ENCODE assay signal across 1 cellular context in the genomic region with DNA sequence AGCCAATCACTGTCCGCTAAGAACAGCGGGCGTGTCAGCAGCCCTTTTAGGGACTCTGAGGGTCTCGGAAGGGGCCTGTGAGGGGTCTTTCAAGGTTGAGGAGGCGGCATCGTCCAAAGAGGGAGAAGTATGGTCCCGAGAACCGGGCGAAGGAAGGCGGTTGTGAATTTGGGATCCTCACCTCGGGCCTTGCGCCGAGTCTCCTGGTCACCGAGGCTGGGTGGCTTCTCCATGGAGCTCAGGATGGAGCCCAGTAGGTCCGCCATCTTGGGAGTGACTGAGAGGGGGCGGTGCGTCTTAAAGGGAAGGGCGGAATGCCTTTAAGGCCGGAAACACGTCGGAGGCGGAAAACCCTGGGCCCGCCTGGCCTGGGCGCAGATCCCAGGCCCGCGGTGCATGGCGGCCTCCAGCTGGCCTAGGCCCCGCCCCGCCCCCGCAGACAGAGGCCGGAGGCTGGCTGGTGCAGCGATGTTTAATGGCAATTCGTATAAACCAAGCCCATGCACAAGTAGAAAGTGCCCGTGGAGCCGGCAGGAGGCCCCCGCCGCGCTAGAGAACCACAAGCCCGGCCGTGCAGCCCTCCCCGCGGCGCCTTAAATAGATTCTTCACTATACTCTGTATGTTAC.
A peak's percentile ranks its signal among the peaks of the same experiment; 100 is the strongest.
TF ChIP-seq lines count a peak whose summit lies in the region.

SPAG7 (minus strand) TSS at position 279 of the 627 bp plus-strand sequence; CDS start at position 266, 13 bp downstream.

TF ChIP-seq in K562, 482 proteins besides CTCF, POLR2A, EP300 and RAD21 (continued from another document and continues in another):
- TF ChIP-seq, protein P1, sequence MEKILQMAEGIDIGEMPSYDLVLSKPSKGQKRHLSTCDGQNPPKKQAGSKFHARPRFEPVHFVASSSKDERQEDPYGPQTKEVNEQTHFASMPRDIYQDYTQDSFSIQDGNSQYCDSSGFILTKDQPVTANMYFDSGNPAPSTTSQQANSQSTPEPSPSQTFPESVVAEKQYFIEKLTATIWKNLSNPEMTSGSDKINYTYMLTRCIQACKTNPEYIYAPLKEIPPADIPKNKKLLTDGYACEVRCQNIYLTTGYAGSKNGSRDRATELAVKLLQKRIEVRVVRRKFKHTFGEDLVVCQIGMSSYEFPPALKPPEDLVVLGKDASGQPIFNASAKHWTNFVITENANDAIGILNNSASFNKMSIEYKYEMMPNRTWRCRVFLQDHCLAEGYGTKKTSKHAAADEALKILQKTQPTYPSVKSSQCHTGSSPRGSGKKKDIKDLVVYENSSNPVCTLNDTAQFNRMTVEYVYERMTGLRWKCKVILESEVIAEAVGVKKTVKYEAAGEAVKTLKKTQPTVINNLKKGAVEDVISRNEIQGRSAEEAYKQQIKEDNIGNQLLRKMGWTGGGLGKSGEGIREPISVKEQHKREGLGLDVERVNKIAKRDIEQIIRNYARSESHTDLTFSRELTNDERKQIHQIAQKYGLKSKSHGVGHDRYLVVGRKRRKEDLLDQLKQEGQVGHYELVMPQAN (IDR thresholded peaks at IDR 0.05; ENCODE audit: borderline replicate concordance), result peak; percentile 24; the same call in 1 of the 2 replicates
- TF ChIP-seq ZBTB12 (CRISPR knock-in tag; IDR thresholded peaks at IDR 0.05) (no peak), PREB (CRISPR knock-in tag; IDR thresholded peaks at IDR 0.05) (no peak), POLR2H (tag; IDR thresholded peaks at IDR 0.05; ENCODE audit: low read depth) (peak; percentile 75), HNRNPH1 (optimal IDR thresholded peaks at IDR 0.05; ENCODE audit: low read depth, low read length) (no peak), CBFA2T2 (conservative IDR thresholded peaks at IDR 0.05) (no peak), POLR2AphosphoS2 (IDR thresholded peaks at IDR 0.05; ENCODE audit: low read length) (peak; percentile 95), ZBTB43 (CRISPR knock-in tag; IDR thresholded peaks at IDR 0.05) (no peak), KAT8 (IDR thresholded peaks at IDR 0.05; ENCODE audit: low read depth) (no peak), EWSR1 (IDR thresholded peaks at IDR 0.05; ENCODE audit: borderline replicate concordance, low read depth, partially characterized antibody) (no peak), DIDO1 (tag; IDR thresholded peaks at IDR 0.05; ENCODE audit: low read depth) (no peak), CAMTA2 (CRISPR knock-in tag; conservative IDR thresholded peaks at IDR 0.05) (no peak), NR1H2 (CRISPR knock-in tag; IDR thresholded peaks at IDR 0.05) (no peak), KDM4B (IDR thresholded peaks at IDR 0.05; ENCODE audit: borderline replicate concordance in 2 of 2, low read depth in 1 of 2) (no peak), BRCA1 (IDR thresholded peaks at IDR 0.05) (no peak), BRCA1 (CRISPR knock-in tag; IDR thresholded peaks at IDR 0.05) (no peak), MCM3 (IDR thresholded peaks at IDR 0.05) (no peak), HMG20B (CRISPR knock-in tag; IDR thresholded peaks at IDR 0.05) (no peak), PURB (CRISPR knock-in tag; IDR thresholded peaks at IDR 0.05; ENCODE audit: low read depth) (no peak), HOMEZ (CRISPR knock-in tag; IDR thresholded peaks at IDR 0.05) (no peak), ZNF639 (CRISPR knock-in tag; conservative IDR thresholded peaks at IDR 0.05 in 1 of 2, IDR thresholded peaks at IDR 0.05 in 1 of 2) (no peak), CSDE1 (IDR thresholded peaks at IDR 0.05) (no peak), SMAD4 (CRISPR knock-in tag; conservative IDR thresholded peaks at IDR 0.05) (peak; percentile 75), DACH1 (IDR thresholded peaks at IDR 0.05; ENCODE audit: partially characterized antibody) (peak; percentile 84), ZC3H4 (CRISPR knock-in tag; IDR thresholded peaks at IDR 0.05; ENCODE audit: borderline replicate concordance) (no peak), ZNF146 (CRISPR knock-in tag; IDR thresholded peaks at IDR 0.05; ENCODE audit: unreplicated experiment) (no peak), ZC3H11A (IDR thresholded peaks at IDR 0.05; ENCODE audit: low read depth, low read length) (no peak), CHD1 (IDR thresholded peaks at IDR 0.05; ENCODE audit: low read length) (peak; percentile 17), TCF15 (CRISPR knock-in tag; IDR thresholded peaks at IDR 0.05) (no peak), TSC22D4 (tag; IDR thresholded peaks at IDR 0.05) (no peak), SMAD1 (IDR thresholded peaks at IDR 0.05; ENCODE audit: low read depth, low read length, partially characterized antibody) (peak; percentile 44), U2AF2 (optimal IDR thresholded peaks at IDR 0.05; ENCODE audit: low read depth, low read length) (no peak), NCOA4 (IDR thresholded peaks at IDR 0.05; ENCODE audit: partially characterized antibody) (no peak), SUPT5H (IDR thresholded peaks at IDR 0.05) (peak; percentile 55)
- TF ChIP-seq, protein P2, sequence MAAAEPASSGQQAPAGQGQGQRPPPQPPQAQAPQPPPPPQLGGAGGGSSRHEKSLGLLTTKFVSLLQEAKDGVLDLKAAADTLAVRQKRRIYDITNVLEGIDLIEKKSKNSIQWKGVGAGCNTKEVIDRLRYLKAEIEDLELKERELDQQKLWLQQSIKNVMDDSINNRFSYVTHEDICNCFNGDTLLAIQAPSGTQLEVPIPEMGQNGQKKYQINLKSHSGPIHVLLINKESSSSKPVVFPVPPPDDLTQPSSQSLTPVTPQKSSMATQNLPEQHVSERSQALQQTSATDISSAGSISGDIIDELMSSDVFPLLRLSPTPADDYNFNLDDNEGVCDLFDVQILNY (CRISPR knock-in tag; IDR thresholded peaks at IDR 0.05), result no peak
- TF ChIP-seq, protein P3, sequence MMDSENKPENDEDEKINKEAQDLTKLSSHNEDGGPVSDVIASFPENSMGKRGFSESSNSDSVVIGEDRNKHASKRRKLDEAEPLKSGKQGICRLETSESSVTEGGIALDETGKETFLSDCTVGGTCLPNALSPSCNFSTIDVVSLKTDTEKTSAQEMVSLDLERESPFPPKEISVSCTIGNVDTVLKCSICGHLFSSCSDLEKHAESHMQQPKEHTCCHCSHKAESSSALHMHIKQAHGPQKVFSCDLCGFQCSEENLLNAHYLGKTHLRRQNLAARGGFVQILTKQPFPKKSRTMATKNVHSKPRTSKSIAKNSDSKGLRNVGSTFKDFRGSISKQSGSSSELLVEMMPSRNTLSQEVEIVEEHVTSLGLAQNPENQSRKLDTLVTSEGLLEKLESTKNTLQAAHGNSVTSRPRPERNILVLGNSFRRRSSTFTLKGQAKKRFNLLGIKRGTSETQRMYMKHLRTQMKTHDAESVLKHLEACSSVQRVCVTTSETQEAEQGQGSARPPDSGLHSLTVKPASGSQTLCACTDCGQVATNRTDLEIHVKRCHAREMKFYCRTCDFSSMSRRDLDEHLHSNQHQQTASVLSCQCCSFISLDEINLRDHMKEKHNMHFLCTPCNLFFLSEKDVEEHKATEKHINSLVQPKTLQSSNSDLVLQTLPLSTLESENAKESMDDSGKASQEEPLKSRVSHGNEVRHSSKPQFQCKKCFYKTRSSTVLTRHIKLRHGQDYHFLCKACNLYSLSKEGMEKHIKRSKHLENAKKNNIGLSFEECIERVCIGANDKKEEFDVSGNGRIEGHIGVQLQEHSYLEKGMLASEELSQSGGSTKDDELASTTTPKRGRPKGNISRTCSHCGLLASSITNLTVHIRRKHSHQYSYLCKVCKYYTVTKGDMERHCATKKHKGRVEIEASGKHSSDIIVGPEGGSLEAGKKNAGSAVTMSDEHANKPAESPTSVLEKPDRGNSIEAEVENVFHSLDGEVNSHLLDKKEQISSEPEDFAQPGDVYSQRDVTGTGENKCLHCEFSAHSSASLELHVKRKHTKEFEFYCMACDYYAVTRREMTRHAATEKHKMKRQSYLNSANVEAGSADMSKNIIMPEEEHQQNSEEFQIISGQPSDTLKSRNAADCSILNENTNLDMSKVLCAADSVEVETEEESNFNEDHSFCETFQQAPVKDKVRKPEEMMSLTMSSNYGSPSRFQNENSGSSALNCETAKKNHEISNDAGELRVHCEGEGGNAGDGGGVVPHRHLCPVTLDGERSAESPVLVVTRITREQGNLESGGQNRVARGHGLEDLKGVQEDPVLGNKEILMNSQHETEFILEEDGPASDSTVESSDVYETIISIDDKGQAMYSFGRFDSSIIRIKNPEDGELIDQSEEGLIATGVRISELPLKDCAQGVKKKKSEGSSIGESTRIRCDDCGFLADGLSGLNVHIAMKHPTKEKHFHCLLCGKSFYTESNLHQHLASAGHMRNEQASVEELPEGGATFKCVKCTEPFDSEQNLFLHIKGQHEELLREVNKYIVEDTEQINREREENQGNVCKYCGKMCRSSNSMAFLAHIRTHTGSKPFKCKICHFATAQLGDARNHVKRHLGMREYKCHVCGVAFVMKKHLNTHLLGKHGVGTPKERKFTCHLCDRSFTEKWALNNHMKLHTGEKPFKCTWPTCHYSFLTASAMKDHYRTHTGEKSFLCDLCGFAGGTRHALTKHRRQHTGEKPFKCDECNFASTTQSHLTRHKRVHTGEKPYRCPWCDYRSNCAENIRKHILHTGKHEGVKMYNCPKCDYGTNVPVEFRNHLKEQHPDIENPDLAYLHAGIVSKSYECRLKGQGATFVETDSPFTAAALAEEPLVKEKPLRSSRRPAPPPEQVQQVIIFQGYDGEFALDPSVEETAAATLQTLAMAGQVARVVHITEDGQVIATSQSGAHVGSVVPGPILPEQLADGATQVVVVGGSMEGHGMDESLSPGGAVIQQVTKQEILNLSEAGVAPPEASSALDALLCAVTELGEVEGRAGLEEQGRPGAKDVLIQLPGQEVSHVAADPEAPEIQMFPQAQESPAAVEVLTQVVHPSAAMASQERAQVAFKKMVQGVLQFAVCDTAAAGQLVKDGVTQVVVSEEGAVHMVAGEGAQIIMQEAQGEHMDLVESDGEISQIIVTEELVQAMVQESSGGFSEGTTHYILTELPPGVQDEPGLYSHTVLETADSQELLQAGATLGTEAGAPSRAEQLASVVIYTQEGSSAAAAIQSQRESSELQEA (IDR thresholded peaks at IDR 0.05; ENCODE audit: low read depth), result no peak
- TF ChIP-seq, protein P4, sequence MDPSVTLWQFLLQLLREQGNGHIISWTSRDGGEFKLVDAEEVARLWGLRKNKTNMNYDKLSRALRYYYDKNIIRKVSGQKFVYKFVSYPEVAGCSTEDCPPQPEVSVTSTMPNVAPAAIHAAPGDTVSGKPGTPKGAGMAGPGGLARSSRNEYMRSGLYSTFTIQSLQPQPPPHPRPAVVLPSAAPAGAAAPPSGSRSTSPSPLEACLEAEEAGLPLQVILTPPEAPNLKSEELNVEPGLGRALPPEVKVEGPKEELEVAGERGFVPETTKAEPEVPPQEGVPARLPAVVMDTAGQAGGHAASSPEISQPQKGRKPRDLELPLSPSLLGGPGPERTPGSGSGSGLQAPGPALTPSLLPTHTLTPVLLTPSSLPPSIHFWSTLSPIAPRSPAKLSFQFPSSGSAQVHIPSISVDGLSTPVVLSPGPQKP (CRISPR knock-in tag; IDR thresholded peaks at IDR 0.05), result no peak
